In genomic region chr9:73133042-73133651, GRCh38 we compare ENCODE assay signal across 8 cellular contexts. TPM values are rescaled to one million over a fixed set of nuclear protein-coding genes. Genes with fewer than 3 reads are reported as not detected.
DNase-seq lines count a peak whose midpoint lies in the region; ATAC-seq and TF ChIP-seq lines count a peak whose summit lies in the region.

No MANE protein-coding gene starts in this region.

- ATAC-seq in DND-41 (ENCODE audit: insufficient read depth, low read depth) (no peak), GM18861 (IDR thresholded peaks at IDR 0.05; ENCODE audit: unreplicated experiment) (no peak), HG03108 (IDR thresholded peaks at IDR 0.05; ENCODE audit: unreplicated experiment) (no peak)

- H2BK15ac ChIP-seq in neuronal stem cell (ENCODE audit: low read length): no peak overlapping the region

- WGBS in neuronal stem cell (ENCODE audit: extremely low coverage in 2 of 2, insufficient read length in 2 of 2, insufficient replicate concordance in 1 of 2), 2 donors: no CpG with 5 or more reads among the region's 3 CpGs

- H3K4me3 ChIP-seq in DND-41 (ENCODE audit: low read depth in 1 of 2, low read length in 2 of 2) (peak overlapping the region; percentile 32 to 57; a peak in 3 of 4 replicates), NB4 (ENCODE audit: low read depth, low read length) (peak overlapping the region; percentile 72), neuronal stem cell (ENCODE audit: low read length in 2 of 2) (no peak overlapping the region)

- H4K20me1 ChIP-seq in DND-41 (ENCODE audit: insufficient read depth, low read length): no peaks in the 10 kb centered on the region

- peak overlapping the region; percentile 66 for H3K4me2 ChIP-seq in DND-41 (ENCODE audit: insufficient read depth, low read length)
- H3K4me2 ChIP-seq in neuronal stem cell (ENCODE audit: insufficient read depth, low read length, poor library complexity, severe bottlenecking): no peak overlapping the region

- no peak overlapping the region for H2BK120ac ChIP-seq in neuronal stem cell (ENCODE audit: low read depth, low read length)

- peak overlapping the region; percentile 63 for H3K9ac ChIP-seq in DND-41 (ENCODE audit: low read depth, low read length)
- H3K9ac ChIP-seq in neuronal stem cell (ENCODE audit: low read depth, low read length, poor library complexity): no peak overlapping the region

- no peak overlapping the region for H3K4ac ChIP-seq in neuronal stem cell (ENCODE audit: low read length)

- H2AK5ac ChIP-seq in neuronal stem cell (ENCODE audit: low read depth, low read length): no peak overlapping the region

- no peaks in the 10 kb centered on the region for H3K79me2 ChIP-seq in DND-41 (ENCODE audit: insufficient read depth, low read length)

- no peak overlapping the region for H2BK5ac ChIP-seq in neuronal stem cell (ENCODE audit: low read length)

- no peak overlapping the region for H3K14ac ChIP-seq in neuronal stem cell (ENCODE audit: low read length)

- H4K91ac ChIP-seq in neuronal stem cell (ENCODE audit: low read depth, low read length, poor library complexity): no peak overlapping the region

- TF ChIP-seq POLR2A in NB4 (IDR thresholded peaks at IDR 0.05; ENCODE audit: extremely low read depth, insufficient read length): no peak

- H3K18ac ChIP-seq in neuronal stem cell (ENCODE audit: low read length): no peak overlapping the region

- H3K27me3 ChIP-seq in DND-41 (ENCODE audit: insufficient read depth, low read length, poor library complexity): no peaks in the 10 kb centered on the region
- no peaks in the 10 kb centered on the region for H3K27me3 ChIP-seq in neuronal stem cell (ENCODE audit: control insufficient read depth in 3 of 3, insufficient read depth in 3 of 3, low read depth in 1 of 3, low read length in 3 of 3)

- no peak for TF ChIP-seq CTCF in DND-41 (IDR thresholded peaks at IDR 0.05; ENCODE audit: borderline replicate concordance, extremely low read depth, low read length, poor library complexity, severe bottlenecking)
- no peak for TF ChIP-seq CTCF in NB4 (IDR thresholded peaks at IDR 0.05; ENCODE audit: low read depth, low read length)

- H3K36me3 ChIP-seq in DND-41 (ENCODE audit: insufficient read depth, low read length): no peaks in the 10 kb centered on the region
- H3K36me3 ChIP-seq in neuronal stem cell (replicated peaks in 1 of 2; ENCODE audit: control insufficient read depth in 2 of 2, insufficient read depth in 2 of 2, low read length in 2 of 2): no peaks in the 10 kb centered on the region

- DNase-seq in DND-41 (no peak), NB4 (ENCODE audit: low read depth) (no peak), neuronal stem cell (ENCODE audit: low spot score) (no peak), iPS-NIHi11 (ENCODE audit: low spot score) (no peak), NOMO-1 treated with DMSO at 0.1 percent for 48 hours (lab: John Stamatoyannopoulos, UW; ENCODE audit: unreplicated experiment) (no peak)
- peak; percentile 21 for DNase-seq in central memory CD4-positive, alpha-beta T cell

- H3K27ac ChIP-seq in DND-41 (ENCODE audit: low read length) (peak overlapping the region; percentile 86), neuronal stem cell (replicated peaks; ENCODE audit: low read length) (no peak overlapping the region)

- no peaks in the 10 kb centered on the region for H3K9me3 ChIP-seq in DND-41 (ENCODE audit: insufficient read depth, low read length, severe bottlenecking)
- peaks cover 0 to 2% of the 10 kb centered on the region in 2 donors for H3K9me3 ChIP-seq in neuronal stem cell (replicated peaks in 1 of 2; ENCODE audit: control insufficient read depth in 2 of 2, insufficient read depth in 1 of 2, low read depth in 1 of 2, low read length in 2 of 2)

- peaks cover 42% of the 10 kb centered on the region for H3K4me1 ChIP-seq in DND-41 (ENCODE audit: insufficient read depth, low read length)
- peaks cover 3 to 14% of the 10 kb centered on the region in 2 donors for H3K4me1 ChIP-seq in neuronal stem cell (ENCODE audit: control insufficient read depth in 2 of 2, insufficient read depth in 1 of 2, low read depth in 1 of 2, low read length in 2 of 2)

- no peak overlapping the region for H3K23ac ChIP-seq in neuronal stem cell (ENCODE audit: low read depth, low read length, poor library complexity)

- H2BK12ac ChIP-seq in neuronal stem cell (ENCODE audit: low read length): no peak overlapping the region

- H2AFZ ChIP-seq in DND-41 (ENCODE audit: low read depth, low read length): peak overlapping the region; percentile 63
- peak overlapping the region; percentile 91 for H2AFZ ChIP-seq in neuronal stem cell (ENCODE audit: low read length)

- no peak overlapping the region for H4K8ac ChIP-seq in neuronal stem cell (ENCODE audit: low read depth, low read length)

- no peaks in the 10 kb centered on the region for H3K79me1 ChIP-seq in neuronal stem cell (ENCODE audit: low read depth, low read length)

RNA-seq across cellular contexts. Expression of gene ANXA1, which starts 18.5 kb away (rescaled TPM):
- 9.0 TPM for polyA plus RNA-seq in neuronal stem cell (2013, experiment 1 of 2)
- polyA plus RNA-seq in neuronal stem cell (2013, experiment 2 of 2): 9.4 TPM

Comparison
In these comparisons a context has a peak if more than half of its experiments do, and no peak if none do; other contexts are left out.
1. H3K4me3 ChIP-seq: peak in DND-41 (2 of 2) and NB4 (single experiment); none in neuronal stem cell (0 of 2).